27 cellular contexts compared by ENCODE assay signal in the genomic region with DNA sequence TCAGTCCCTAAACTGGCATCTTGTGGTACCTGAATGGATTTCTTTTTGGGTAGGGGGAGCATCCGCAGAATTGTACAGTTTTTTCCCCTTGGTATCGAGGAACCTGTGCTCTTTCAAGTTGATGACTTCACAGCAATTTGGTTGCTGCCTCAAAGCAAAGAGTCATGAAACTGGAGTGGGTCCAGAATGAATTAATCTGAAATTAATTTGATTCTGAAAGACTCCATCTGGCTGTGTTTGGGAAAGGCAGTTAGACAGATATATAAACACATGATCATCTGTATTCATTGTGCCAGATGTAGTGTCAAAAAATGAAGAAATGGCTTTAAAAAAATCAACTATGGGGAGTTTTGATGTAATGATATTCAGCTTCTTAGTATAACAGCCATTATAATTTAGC.
DNase-seq lines count a peak whose midpoint lies in the region; ATAC-seq lines count a peak whose summit lies in the region.
"Had no signal": no experiment of that assay in that cellular context is flagged by ENCODE, and none has a peak within 500 bp of the region (broad histone marks: within the 10 kb centered on the region; RNA-seq: fewer than 3 reads in every experiment).

No MANE protein-coding gene starts in this region.

- peaks cover 93% of the 10 kb centered on the region for H3K4me1 Mint-ChIP-seq in stimulated activated naive CD8-positive, alpha-beta T cell treated with anti-CD3 and anti-CD28 coated beads, Interleukin-15, Interleukin-2, amounts not matched to agents 100 ng/mL and 50 ng/mL, for 24 hours (ENCODE audit: low read depth)
- H3K4me1 Mint-ChIP-seq in stimulated activated naive CD8-positive, alpha-beta T cell treated with anti-CD3 and anti-CD28 coated beads, Interleukin-15, amount 100 ng/mL, for 72 hours, result peaks cover 97% of the 10 kb centered on the region
- H3K4me1 Mint-ChIP-seq in effector memory CD8-positive, alpha-beta T cell (ENCODE audit: low read depth in 2 of 2), result peaks cover 67 to 72% of the 10 kb centered on the region in 2 donors

- intact Hi-C loops in cardiac septum (cut with DNase I), result no loop called here

- H3K4me3 Mint-ChIP-seq in stimulated activated naive CD8-positive, alpha-beta T cell treated with anti-CD3 and anti-CD28 coated beads, Interleukin-15, Interleukin-2, amounts not matched to agents 100 ng/mL and 50 ng/mL, for 24 hours, result peak overlapping the region; percentile 30
- peak overlapping the region in 1 of 2 donors; percentile 50 for H3K4me3 Mint-ChIP-seq in stimulated activated naive CD8-positive, alpha-beta T cell treated with anti-CD3 and anti-CD28 coated beads, Interleukin-15, amount 100 ng/mL, for 72 hours
- H3K4me3 Mint-ChIP-seq in effector memory CD8-positive, alpha-beta T cell, result peak overlapping the region in 1 of 2 donors; percentile 13
- H3K4me3 Mint-ChIP-seq: activated CD8-positive, alpha-beta T cell treated with anti-CD3 and anti-CD28 coated beads, Interleukin-2, amount 10 ng/mL, durations not matched to agents 7 days and 5 days had no signal

- H3K36me3 Mint-ChIP-seq in stimulated activated naive CD8-positive, alpha-beta T cell treated with anti-CD3 and anti-CD28 coated beads, Interleukin-15, Interleukin-2, amounts not matched to agents 100 ng/mL and 50 ng/mL, for 24 hours (ENCODE audit: low read depth), result no peaks in the 10 kb centered on the region
- peaks cover 27% of the 10 kb centered on the region for H3K36me3 Mint-ChIP-seq in effector memory CD8-positive, alpha-beta T cell (ENCODE audit: insufficient read depth)
- H3K36me3 Mint-ChIP-seq: naive B cell had no signal

- DNase-seq in stimulated activated naive CD8-positive, alpha-beta T cell treated with anti-CD3 and anti-CD28 coated beads, Interleukin-15, amount 100 ng/mL, for 72 hours, result no peak
- DNase-seq in NCI-H446 (lab: John Stamatoyannopoulos, UW), result peak; percentile 23 to 66
- DNase-seq in effector memory CD8-positive, alpha-beta T cell, result no peak
- DNase-seq in cardiac septum (ENCODE audit: low spot score), result no peak
- DNase-seq: activated CD4-positive, CD25-positive, alpha-beta regulatory T cell treated with anti-CD3 and anti-CD28 coated beads, Interleukin-2, amount 50 U/mL, for 72 hours; activated CD8-positive, alpha-beta T cell treated with anti-CD3 and anti-CD28 coated beads, Interleukin-2, amount 10 ng/mL, durations not matched to agents 7 days and 5 days; activated effector memory CD4-positive, alpha-beta T cell treated with Interleukin-2 at 50 U/mL for 16 hours; amniotic stem cell; brain microvascular endothelial cell; DMS79 treated with DMSO at 0.1 percent for 48 hours; dorsolateral prefrontal cortex; gastrocnemius medialis; GDM1; Karpas-422; midbrain; naive B cell; NCI-H1436; NCI-H2081; NCI-H774; stimulated activated CD4-positive, alpha-beta T cell treated with anti-CD3 and anti-CD28 coated beads, Interleukin-15, amount 100 ng/mL, for 24 hours; stimulated activated CD4-positive, alpha-beta T cell treated with anti-CD3 and anti-CD28 coated beads, Interleukin-4, amount 100 ng/mL, for 4 hours; T-helper 2 cell; upper lobe of left lung had no signal

- H3K9me3 Mint-ChIP-seq in stimulated activated naive CD8-positive, alpha-beta T cell treated with anti-CD3 and anti-CD28 coated beads, Interleukin-15, Interleukin-2, amounts not matched to agents 100 ng/mL and 50 ng/mL, for 24 hours, result no peaks in the 10 kb centered on the region
- no peaks in the 10 kb centered on the region for H3K9me3 Mint-ChIP-seq in stimulated activated naive CD8-positive, alpha-beta T cell treated with anti-CD3 and anti-CD28 coated beads, Interleukin-15, amount 100 ng/mL, for 72 hours
- H3K9me3 Mint-ChIP-seq in effector memory CD8-positive, alpha-beta T cell, result no peaks in the 10 kb centered on the region
- H3K9me3 Mint-ChIP-seq: naive B cell had no signal

- no peaks in the 10 kb centered on the region for H3K27me3 Mint-ChIP-seq in stimulated activated naive CD8-positive, alpha-beta T cell treated with anti-CD3 and anti-CD28 coated beads, Interleukin-15, Interleukin-2, amounts not matched to agents 100 ng/mL and 50 ng/mL, for 24 hours
- no peaks in the 10 kb centered on the region for H3K27me3 Mint-ChIP-seq in stimulated activated naive CD8-positive, alpha-beta T cell treated with anti-CD3 and anti-CD28 coated beads, Interleukin-15, amount 100 ng/mL, for 72 hours
- H3K27me3 Mint-ChIP-seq in effector memory CD8-positive, alpha-beta T cell, result no peaks in the 10 kb centered on the region
- H3K27me3 Mint-ChIP-seq: naive B cell had no signal

- ATAC-seq in stimulated activated naive CD8-positive, alpha-beta T cell treated with anti-CD3 and anti-CD28 coated beads, Interleukin-15, amount 100 ng/mL, for 72 hours, result no peak
- no peak for ATAC-seq in effector memory CD8-positive, alpha-beta T cell (replicated peaks)
- ATAC-seq in HG02571 (IDR thresholded peaks at IDR 0.05; ENCODE audit: unreplicated experiment) (no peak), GM18873 (IDR thresholded peaks at IDR 0.05; ENCODE audit: low FRiP score, unreplicated experiment) (no peak)
- ATAC-seq: activated CD8-positive, alpha-beta T cell treated with anti-CD3 and anti-CD28 coated beads, Interleukin-2, amount 10 ng/mL, durations not matched to agents 7 days and 5 days; gastrocnemius medialis; HepG2 had no signal

- H3K27ac Mint-ChIP-seq in stimulated activated naive CD8-positive, alpha-beta T cell treated with anti-CD3 and anti-CD28 coated beads, Interleukin-15, Interleukin-2, amounts not matched to agents 100 ng/mL and 50 ng/mL, for 24 hours, result peak overlapping the region; percentile 59
- no peak overlapping the region for H3K27ac Mint-ChIP-seq in stimulated activated naive CD8-positive, alpha-beta T cell treated with anti-CD3 and anti-CD28 coated beads, Interleukin-15, amount 100 ng/mL, for 72 hours
- H3K27ac Mint-ChIP-seq in effector memory CD8-positive, alpha-beta T cell, result peak overlapping the region; percentile 58 to 98
- H3K27ac Mint-ChIP-seq: activated CD8-positive, alpha-beta T cell treated with anti-CD3 and anti-CD28 coated beads, Interleukin-2, amount 10 ng/mL, durations not matched to agents 7 days and 5 days had no signal

Comparison
In these comparisons a context has a peak if more than half of its experiments do, and no peak if none do; other contexts are left out.
1. H3K27ac Mint-ChIP-seq: peak in stimulated activated naive CD8-positive, alpha-beta T cell treated with anti-CD3 and anti-CD28 coated beads, Interleukin-15, Interleukin-2, amounts not matched to agents 100 ng/mL and 50 ng/mL, for 24 hours (single experiment) and effector memory CD8-positive, alpha-beta T cell (2 of 2); none in stimulated activated naive CD8-positive, alpha-beta T cell treated with anti-CD3 and anti-CD28 coated beads, Interleukin-15, amount 100 ng/mL, for 72 hours (0 of 2).
2. DNase-seq: peak in NCI-H446 (2 of 2); none in stimulated activated naive CD8-positive, alpha-beta T cell treated with anti-CD3 and anti-CD28 coated beads, Interleukin-15, amount 100 ng/mL, for 72 hours (0 of 2), effector memory CD8-positive, alpha-beta T cell (0 of 3) and cardiac septum (single experiment).